8 cellular contexts compared by ENCODE assay signal in the genomic region with DNA sequence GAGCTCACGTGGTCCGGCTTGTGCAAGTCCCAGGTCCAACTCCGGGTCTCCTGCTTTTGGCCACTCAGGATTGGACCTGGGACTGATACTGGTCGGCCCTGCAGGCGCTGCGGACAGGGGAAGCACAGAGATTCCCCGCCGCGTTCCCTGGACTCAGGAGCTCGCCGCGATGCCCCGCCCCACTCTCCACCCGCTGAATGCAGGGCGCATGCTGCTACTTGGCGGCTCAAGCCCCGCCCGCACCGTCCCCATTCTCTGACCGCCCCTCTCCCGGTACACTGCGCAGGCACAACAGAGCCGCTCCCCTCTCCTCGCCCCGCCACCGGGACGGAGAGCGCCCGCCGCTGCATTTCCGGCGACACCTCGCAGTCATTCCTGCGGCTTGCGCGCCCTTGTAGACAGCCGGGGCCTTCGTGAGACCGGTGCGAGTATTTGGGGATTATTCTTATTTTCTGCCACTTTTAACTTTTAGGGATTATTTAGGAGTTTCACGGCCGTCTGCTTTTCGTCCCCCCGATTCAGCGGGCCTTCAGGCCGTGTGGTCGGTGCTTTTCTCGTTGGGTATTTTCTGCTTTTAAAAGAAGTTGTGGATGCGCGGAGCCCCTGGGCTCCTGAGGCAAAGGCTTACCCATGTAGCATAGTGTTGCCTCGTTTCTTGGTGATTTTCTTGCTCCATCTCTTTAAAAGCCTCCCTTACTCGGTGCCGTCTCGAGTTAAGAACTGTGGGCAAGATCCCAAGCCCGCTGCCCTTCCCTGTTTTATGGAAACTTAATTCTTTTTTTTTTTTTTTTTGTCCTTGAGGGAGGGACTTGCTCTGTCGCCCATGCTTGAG. TPM values are rescaled to one million over a fixed set of nuclear protein-coding genes. Genes with fewer than 3 reads are reported as not detected.
A peak's percentile ranks its signal among the peaks of the same experiment; 100 is the strongest.
DNase-seq lines count a peak whose midpoint lies in the region; ATAC-seq and TF ChIP-seq lines count a peak whose summit lies in the region.

A gene (plus strand): TSS at position 251 of the 832 bp plus-strand sequence. CDS start 1,544 bp downstream, outside the sequence.

- DNase-seq in EH (ENCODE audit: low read depth) (peak; percentile 99), H4 (ENCODE audit: low spot score) (peak; percentile 95), LoVo (ENCODE audit: low spot score) (peak; percentile 97), SHP77 (lab: John Stamatoyannopoulos, UW) (peak; percentile 96 to 97), fibroblast of the aortic adventitia (ENCODE audit: low read depth) (peak; percentile 97), nephron progenitor cell (peak; percentile 99)
- DNase-seq in activated effector memory CD4-positive, alpha-beta T cell treated with anti-CD3 and anti-CD28 coated beads, Interleukin-2, amount 50 U/mL, for 16 hours, result peak; percentile 94
- peak; percentile 78 to 93 for DNase-seq in stimulated activated naive CD8-positive, alpha-beta T cell treated with anti-CD3 and anti-CD28 coated beads, Interleukin-15, amount 100 ng/mL, for 72 hours

- H3K4me3 Mint-ChIP-seq in nephron progenitor cell, result peak within 1 kb of the TSS; percentile 97
- H3K4me3 Mint-ChIP-seq in stimulated activated naive CD8-positive, alpha-beta T cell treated with anti-CD3 and anti-CD28 coated beads, Interleukin-15, amount 100 ng/mL, for 72 hours, result peak within 1 kb of the TSS; percentile 89 to 99

- peak within 1 kb of the TSS; percentile 99 for H3K27ac Mint-ChIP-seq in nephron progenitor cell
- peak within 1 kb of the TSS; percentile 89 to 98 for H3K27ac Mint-ChIP-seq in stimulated activated naive CD8-positive, alpha-beta T cell treated with anti-CD3 and anti-CD28 coated beads, Interleukin-15, amount 100 ng/mL, for 72 hours

- H3K9me3 Mint-ChIP-seq in nephron progenitor cell, result peaks cover 15% of the 10 kb centered on the region
- H3K9me3 Mint-ChIP-seq in stimulated activated naive CD8-positive, alpha-beta T cell treated with anti-CD3 and anti-CD28 coated beads, Interleukin-15, amount 100 ng/mL, for 72 hours, result peaks cover 0 to 8% of the 10 kb centered on the region in 2 donors

- H3K4me3 ChIP-seq in fibroblast of the aortic adventitia (ENCODE audit: low read depth, low read length), result peak within 1 kb of the TSS; percentile 82

- peaks cover 52% of the 10 kb centered on the region for H3K4me1 Mint-ChIP-seq in nephron progenitor cell
- peaks cover 66% of the 10 kb centered on the region for H3K4me1 Mint-ChIP-seq in stimulated activated naive CD8-positive, alpha-beta T cell treated with anti-CD3 and anti-CD28 coated beads, Interleukin-15, amount 100 ng/mL, for 72 hours

- ATAC-seq in stimulated activated naive CD8-positive, alpha-beta T cell treated with anti-CD3 and anti-CD28 coated beads, Interleukin-15, amount 100 ng/mL, for 72 hours, result peak; percentile 92

- H3K27me3 Mint-ChIP-seq in nephron progenitor cell (ENCODE audit: low read depth, poor library complexity), result peaks cover 3% of the 10 kb centered on the region
- no peaks in the 10 kb centered on the region for H3K27me3 Mint-ChIP-seq in stimulated activated naive CD8-positive, alpha-beta T cell treated with anti-CD3 and anti-CD28 coated beads, Interleukin-15, amount 100 ng/mL, for 72 hours

- peaks cover 32% of the 10 kb centered on the region for H3K36me3 Mint-ChIP-seq in nephron progenitor cell (ENCODE audit: low read depth)

- TF ChIP-seq CTCF in fibroblast of the aortic adventitia (IDR thresholded peaks at IDR 0.05; ENCODE audit: insufficient read depth, low read length), result no peak
- no peak for TF ChIP-seq CTCF in nephron progenitor cell (IDR thresholded peaks at IDR 0.05)

RNA-seq across cellular contexts. Expression of the gene that starts here (rescaled TPM):
- 172 and 189 TPM in 2 replicates for total RNA-seq in H4 (2014; rRNA removed; shearing (Covaris generic))
- total RNA-seq in fibroblast of the aortic adventitia (ENCODE audit: low replicate concordance), result 46.4 and 156 TPM in 2 replicates

Comparison
In these comparisons a context has a peak if more than half of its experiments do, and no peak if none do; other contexts are left out.
1. Peak in every context shown above with its lines: DNase-seq, ATAC-seq and H3K4me3 ChIP-seq.